ENCODE assay signal across 26 cellular contexts in the genomic region with DNA sequence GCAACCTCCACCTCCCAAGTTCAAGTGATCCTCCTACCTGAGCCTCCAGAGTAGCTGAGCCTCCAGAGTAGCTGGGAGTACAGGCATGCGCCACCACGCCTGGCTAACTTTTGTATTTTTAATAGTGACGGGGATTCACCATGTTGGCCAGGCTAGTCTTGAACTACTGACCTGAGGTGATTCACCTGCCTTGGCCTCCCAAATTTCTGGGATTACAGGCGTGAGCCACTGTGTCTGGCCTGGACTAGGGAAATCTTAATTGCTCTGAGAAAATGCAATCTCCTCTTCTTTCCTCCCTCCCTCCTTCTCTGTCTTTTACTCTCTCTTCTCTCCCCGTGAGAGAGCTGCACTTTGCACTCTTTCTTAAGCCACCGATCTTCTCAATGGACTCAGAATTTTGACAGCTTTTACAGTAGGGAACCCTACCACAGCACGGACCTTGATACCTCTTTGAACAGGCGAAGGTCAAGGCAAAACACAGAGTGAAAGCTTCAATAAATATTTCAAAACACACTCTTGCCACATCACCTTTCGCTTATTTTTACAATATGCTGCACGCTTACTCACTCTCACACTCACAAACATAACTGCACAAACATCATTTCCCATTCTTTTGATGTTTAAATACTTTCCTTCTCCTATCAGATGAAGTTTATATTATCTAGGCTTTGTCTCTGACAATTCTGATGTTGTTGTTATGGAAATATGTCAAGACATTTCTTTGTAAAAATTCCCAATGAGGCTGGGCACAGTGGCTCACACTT.
DNase-seq lines count a peak whose midpoint lies in the region; ATAC-seq and TF ChIP-seq lines count a peak whose summit lies in the region.
"Had no signal": no experiment of that assay in that cellular context is flagged by ENCODE, and none has a peak within 500 bp of the region (broad histone marks: within the 10 kb centered on the region; RNA-seq: fewer than 3 reads in every experiment).

No MANE protein-coding gene starts in this region.

- H3K9ac ChIP-seq in mesenchymal stem cell (ENCODE audit: low read length), result no peak overlapping the region
- H3K9ac ChIP-seq: BLaER1 had no signal

- no peaks in the 10 kb centered on the region for H3K79me1 ChIP-seq in mesenchymal stem cell (replicated peaks; ENCODE audit: low read length, poor library complexity, severe bottlenecking)

- no peak overlapping the region for H2AFZ ChIP-seq in mesenchymal stem cell (ENCODE audit: low read depth, low read length)

- no peak overlapping the region for H3K4me2 ChIP-seq in mesenchymal stem cell (ENCODE audit: low read length, poor library complexity, severe bottlenecking)
- H3K4me2 ChIP-seq: BLaER1 had no signal

- no peak overlapping the region for H2BK5ac ChIP-seq in mesenchymal stem cell (ENCODE audit: low read depth, low read length, poor library complexity, severe bottlenecking)

- peaks cover 3% of the 10 kb centered on the region for H3K4me1 ChIP-seq in mesenchymal stem cell (ENCODE audit: control insufficient read depth, insufficient read depth, low read depth, low read length)

- no peaks in the 10 kb centered on the region for H3K27me3 ChIP-seq in mesenchymal stem cell (ENCODE audit: control insufficient read depth in 1 of 2, insufficient read depth in 1 of 2, low read length in 2 of 2)
- H3K27me3 ChIP-seq: BLaER1, foreskin keratinocyte, tibial nerve had no signal

- H3K23ac ChIP-seq in mesenchymal stem cell (ENCODE audit: low read length in 2 of 2), result no peak overlapping the region

- no peak overlapping the region for H4K8ac ChIP-seq in mesenchymal stem cell (ENCODE audit: low read length)

- H3K4ac ChIP-seq in mesenchymal stem cell (ENCODE audit: low read depth in 1 of 2, low read length in 2 of 2), result no peak overlapping the region

- H4K91ac ChIP-seq in mesenchymal stem cell (ENCODE audit: low read length), result no peak overlapping the region

- no peak overlapping the region for H3K18ac ChIP-seq in mesenchymal stem cell (ENCODE audit: low read depth in 1 of 2, low read length in 2 of 2)

- ATAC-seq in GM19351 (IDR thresholded peaks at IDR 0.05; ENCODE audit: unreplicated experiment), result no peak
- ATAC-seq: stimulated activated naive CD8-positive, alpha-beta T cell treated with anti-CD3 and anti-CD28 coated beads, Interleukin-15, Interleukin-2, amounts not matched to agents 100 U/mL and 50 U/mL, for 24 hours had no signal

- H2BK12ac ChIP-seq in mesenchymal stem cell (ENCODE audit: low read length in 2 of 2), result no peak overlapping the region

- TF ChIP-seq CTCF in CD14-positive monocyte (IDR thresholded peaks at IDR 0.05) (no peak), endothelial cell (IDR thresholded peaks at IDR 0.05; ENCODE audit: unreplicated experiment) (no peak)

- H3K9me3 ChIP-seq in mesenchymal stem cell (ENCODE audit: control insufficient read depth, low read length), result no peaks in the 10 kb centered on the region
- H3K9me3 ChIP-seq: BLaER1, tibial nerve had no signal

- whole genome bisulfite sequencing in mesenchymal stem cell, result 87% methylated on average over 10 of the region's 10 CpGs

- no peak overlapping the region for H2AK5ac ChIP-seq in mesenchymal stem cell (ENCODE audit: low read length, severe bottlenecking)

- H3K27ac ChIP-seq in mesenchymal stem cell (ENCODE audit: low read length, poor library complexity, severe bottlenecking), result no peak overlapping the region
- H3K27ac ChIP-seq: BLaER1, tibial nerve had no signal

- H3K4me3 Mint-ChIP-seq in CD14-positive monocyte (peak overlapping the region in 1 of 2 donors; percentile 85), endothelial cell (ENCODE audit: unreplicated experiment) (no peak overlapping the region)
- H3K4me3 Mint-ChIP-seq: activated CD4-positive, alpha-beta T cell treated with anti-CD3 and anti-CD28 coated beads for 36 hours; activated naive CD4-positive, alpha-beta T cell treated with anti-CD3 and anti-CD28 coated beads, Interleukin-2, amount 10 ng/mL, durations not matched to agents 7 days and 5 days had no signal

- intact Hi-C loops in CD14-positive monocyte (cut with micrococcal nuclease), result loop anchor here (10.0 kb wide), 1 partner anchor 143 kb away; no protein-coding TSS in a partner anchor

- H2BK120ac ChIP-seq in mesenchymal stem cell (ENCODE audit: low read depth, low read length), result no peak overlapping the region

- peaks cover 2% of the 10 kb centered on the region in 2 donors for H3K36me3 Mint-ChIP-seq in CD14-positive monocyte
- H3K36me3 Mint-ChIP-seq in endothelial cell (ENCODE audit: low read depth, unreplicated experiment), result no peaks in the 10 kb centered on the region
- H3K36me3 Mint-ChIP-seq: activated naive CD4-positive, alpha-beta T cell treated with anti-CD3 and anti-CD28 coated beads, Interleukin-2, amount 10 ng/mL, durations not matched to agents 7 days and 5 days had no signal

- H3K27ac Mint-ChIP-seq in CD14-positive monocyte, result peak overlapping the region; percentile 95 to 100 (median 99)
- H3K27ac Mint-ChIP-seq in endothelial cell (ENCODE audit: unreplicated experiment), result peak overlapping the region; percentile 18
- H3K27ac Mint-ChIP-seq: activated CD4-positive, alpha-beta T cell treated with anti-CD3 and anti-CD28 coated beads for 36 hours; activated naive CD4-positive, alpha-beta T cell treated with anti-CD3 and anti-CD28 coated beads, Interleukin-2, amount 10 ng/mL, durations not matched to agents 7 days and 5 days had no signal

- H3K4me3 ChIP-seq in mesenchymal stem cell (ENCODE audit: insufficient read depth in 1 of 2, low read depth in 1 of 2, low read length in 2 of 2), result no peak overlapping the region
- H3K4me3 ChIP-seq: BLaER1, tibial nerve had no signal

- peaks cover 0 to 3% (median 3%) of the 10 kb centered on the region in 3 donors for H3K27me3 Mint-ChIP-seq in CD14-positive monocyte (ENCODE audit: low read depth in 3 of 3)
- no peaks in the 10 kb centered on the region for H3K27me3 Mint-ChIP-seq in endothelial cell (ENCODE audit: unreplicated experiment)
- H3K27me3 Mint-ChIP-seq: activated naive CD4-positive, alpha-beta T cell treated with anti-CD3 and anti-CD28 coated beads, Interleukin-2, amount 10 ng/mL, durations not matched to agents 7 days and 5 days had no signal

- no peak overlapping the region for H3K14ac ChIP-seq in mesenchymal stem cell (ENCODE audit: low read length in 2 of 2)

- no peaks in the 10 kb centered on the region for H3K36me3 ChIP-seq in mesenchymal stem cell (ENCODE audit: control insufficient read depth in 1 of 2, insufficient read depth in 2 of 2, low read depth in 1 of 2, low read length in 2 of 2)
- H3K36me3 ChIP-seq: BLaER1, tibial nerve had no signal

- H2BK15ac ChIP-seq in mesenchymal stem cell (ENCODE audit: low read depth, poor library complexity, severe bottlenecking), result no peak overlapping the region

- peaks cover 27% of the 10 kb centered on the region for H3K4me1 Mint-ChIP-seq in CD14-positive monocyte
- peaks cover 7% of the 10 kb centered on the region for H3K4me1 Mint-ChIP-seq in endothelial cell (ENCODE audit: unreplicated experiment)
- H3K4me1 Mint-ChIP-seq: activated naive CD4-positive, alpha-beta T cell treated with anti-CD3 and anti-CD28 coated beads, Interleukin-2, amount 10 ng/mL, durations not matched to agents 7 days and 5 days had no signal

- DNase-seq in CD14-positive monocyte (ENCODE audit: low spot score), result no peak
- DNase-seq in NOMO-1 treated with DMSO at 0.1 percent for 48 hours (lab: John Stamatoyannopoulos, UW; ENCODE audit: unreplicated experiment), result peak; percentile 49
- no peak for DNase-seq in endothelial cell (ENCODE audit: low spot score)
- peak; percentile 18 for DNase-seq in mesenchymal stem cell
- no peak for DNase-seq in dermis blood vessel endothelial cell
- DNase-seq in NCI-H146 treated with DMSO at 0.1 percent for 48 hours (lab: John Stamatoyannopoulos, UW; ENCODE audit: unreplicated experiment), result no peak
- no peak for DNase-seq in NCI-H1092 treated with DMSO at 0.1 percent for 48 hours (lab: John Stamatoyannopoulos, UW)
- DNase-seq: activated CD4-positive, alpha-beta T cell treated with anti-CD3 and anti-CD28 coated beads for 36 hours; activated naive CD4-positive, alpha-beta T cell treated with anti-CD3 and anti-CD28 coated beads, Interleukin-2, amount 10 ng/mL, durations not matched to agents 7 days and 5 days; activated T-cell treated with anti-CD3 and anti-CD28 coated beads, Interleukin-2, amount 50 U/mL, for 48 hours; anterior cingulate cortex; central memory CD4-positive, alpha-beta T cell; erythroblast; GOT3; hypothalamus; islet precursor cell; NCI-H1694; NCI-H69; SIG-M5; stimulated activated CD4-positive, alpha-beta T cell treated with anti-CD3 and anti-CD28 coated beads, Interleukin-4, amount 100 ng/mL, for 1 hour; stimulated activated naive CD8-positive, alpha-beta T cell treated with anti-CD3 and anti-CD28 coated beads, Interleukin-15, Interleukin-2, amounts not matched to agents 100 U/mL and 50 U/mL, for 24 hours; T-helper 1 cell had no signal

- peaks cover 0 to 5% (median 5%) of the 10 kb centered on the region in 7 donors for H3K9me3 Mint-ChIP-seq in CD14-positive monocyte
- no peaks in the 10 kb centered on the region for H3K9me3 Mint-ChIP-seq in endothelial cell (ENCODE audit: unreplicated experiment)
- H3K9me3 Mint-ChIP-seq: activated naive CD4-positive, alpha-beta T cell treated with anti-CD3 and anti-CD28 coated beads, Interleukin-2, amount 10 ng/mL, durations not matched to agents 7 days and 5 days had no signal

Comparison
In these comparisons a context has a peak if more than half of its experiments do, and no peak if none do; other contexts are left out.
1. DNase-seq: peak in NOMO-1 treated with DMSO at 0.1 percent for 48 hours (single experiment) and mesenchymal stem cell (single experiment); none in CD14-positive monocyte (single experiment), endothelial cell (single experiment), dermis blood vessel endothelial cell (single experiment), NCI-H146 treated with DMSO at 0.1 percent for 48 hours (single experiment) and NCI-H1092 treated with DMSO at 0.1 percent for 48 hours (single experiment).